Comparison of ENCODE assay signal across 24 cellular contexts in genomic region chr21:45588861-45589491, GRCh38. TPM values are rescaled to one million over a fixed set of nuclear protein-coding genes. Genes with fewer than 3 reads are reported as not detected.
"Had no signal": no experiment of that assay in that cellular context is flagged by ENCODE, and none has a peak within 500 bp of the region (broad histone marks: within the 10 kb centered on the region; RNA-seq: fewer than 3 reads in every experiment).

No MANE protein-coding gene starts in this region.

- H3K4me3 Mint-ChIP-seq: WTC11 had no signal

- H3K27ac ChIP-seq: adrenal gland, ascending aorta, brain microvascular endothelial cell, lower lobe of right lung, prostate gland, vagina had no signal

- H3K36me3 ChIP-seq: adrenal gland, ascending aorta, brain microvascular endothelial cell, lower lobe of right lung, prostate gland, vagina had no signal

- H3K9me3 ChIP-seq: prostate gland had no signal

- H3K4me3 ChIP-seq: mucosa of descending colon, prostate gland had no signal

- H3K4me1 Mint-ChIP-seq: WTC11 had no signal

- H3K27me3 ChIP-seq: adrenal gland, ascending aorta, brain microvascular endothelial cell, vagina had no signal

- ATAC-seq: activated T-cell treated with anti-CD3 and anti-CD28 coated beads, Interleukin-2, amount 50 U/mL, for 72 hours; left lobe of liver; lower lobe of right lung; mucosa of descending colon; stimulated activated naive CD8-positive, alpha-beta T cell treated with anti-CD3 and anti-CD28 coated beads, Interleukin-15, Interleukin-2, amounts not matched to agents 100 U/mL and 50 U/mL, for 24 hours; T-cell had no signal

- H3K27ac Mint-ChIP-seq: activated T-cell treated with anti-CD3 and anti-CD28 coated beads, Interleukin-2, amount 50 U/mL, for 72 hours; dendritic cell treated with granulocyte-macrophage colony-stimulating factor and Interleukin-4, amounts not matched to agents 40 ng/mL and 50 ng/mL, for 4 days; T-cell; WTC11 had no signal

- DNase-seq: activated CD4-positive, alpha-beta T cell treated with anti-CD3 and anti-CD28 coated beads for 4 hours; activated CD4-positive, alpha-beta T cell treated with anti-CD3 and anti-CD28 coated beads, Interleukin-2, amount 50 U/mL, for 48 hours; activated naive CD4-positive, alpha-beta T cell treated with anti-CD3 and anti-CD28 coated beads, Interleukin-2, amount 50 U/mL, for 16 hours; activated T-cell treated with anti-CD3 and anti-CD28 coated beads, Interleukin-2, amount 50 U/mL, for 72 hours; brain microvascular endothelial cell; caudate nucleus; effector CD4-positive, alpha-beta T cell; erythroblast; foreskin fibroblast; mesendoderm; mucosa of descending colon; stimulated activated CD4-positive, alpha-beta T cell treated with anti-CD3 and anti-CD28 coated beads, Interleukin-4, amount 100 ng/mL, for 24 hours; stimulated activated naive CD8-positive, alpha-beta T cell treated with anti-CD3 and anti-CD28 coated beads, Interleukin-15, Interleukin-2, amounts not matched to agents 100 U/mL and 50 U/mL, for 24 hours; T1000; trophoblast cell had no signal

RNA-seq across cellular contexts. Expression of gene PCBP3, which starts 54.5 kb away (rescaled TPM):
- total RNA-seq: ascending aorta had no signal
